In the genomic region with DNA sequence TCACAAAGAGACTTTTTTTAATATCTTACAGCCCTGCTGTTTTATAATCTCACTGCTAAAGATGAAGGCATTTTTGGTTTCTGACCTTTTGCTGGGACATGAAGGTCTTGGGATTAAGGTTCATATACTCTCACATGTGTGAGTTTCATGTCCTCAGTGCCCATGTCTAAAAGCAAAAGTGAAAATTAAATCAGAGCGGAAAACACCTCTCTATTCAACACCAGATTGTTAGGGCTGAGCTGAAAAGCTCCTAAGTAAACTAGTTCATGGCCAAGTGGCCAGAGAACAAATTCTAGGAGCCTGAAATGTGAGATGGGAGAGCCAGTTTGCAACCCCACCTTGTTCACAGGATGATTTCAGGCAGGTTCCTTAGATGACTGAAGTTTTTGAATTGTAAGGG, we compare ENCODE assay signal across 13 cellular contexts.
DNase-seq lines count a peak whose midpoint lies in the region; ATAC-seq, FAIRE-seq and TF ChIP-seq lines count a peak whose summit lies in the region.
"Had no signal": no experiment of that assay in that cellular context is flagged by ENCODE, and none has a peak within 500 bp of the region (broad histone marks: within the 10 kb centered on the region; RNA-seq: fewer than 3 reads in every experiment).

No MANE protein-coding gene starts in this region.

- H2AFZ ChIP-seq in PC-3 (ENCODE audit: low read length), result no peak overlapping the region

- H3K27me3 ChIP-seq in pancreas (no peaks in the 10 kb centered on the region), PC-3 (ENCODE audit: low read length) (peaks cover 12% of the 10 kb centered on the region)
- H3K27me3 ChIP-seq: transverse colon had no signal

- H3K79me2 ChIP-seq in PC-3 (ENCODE audit: low read length), result no peaks in the 10 kb centered on the region

- no peak for FAIRE-seq in pancreas (lab: Jason Lieb, UNC)

- H3K4me3 ChIP-seq in GM12865 (ENCODE audit: low read depth, low read length), result no peak overlapping the region
- no peak overlapping the region for H3K4me3 ChIP-seq in pancreas
- no peak overlapping the region for H3K4me3 ChIP-seq in PC-3 (ENCODE audit: low read length)
- H3K4me3 ChIP-seq: transverse colon had no signal

- H3K36me3 ChIP-seq in pancreas (no peaks in the 10 kb centered on the region), PC-3 (ENCODE audit: low read depth, low read length) (no peaks in the 10 kb centered on the region)
- H3K36me3 ChIP-seq: transverse colon had no signal

- H3K9me3 ChIP-seq in pancreas (no peaks in the 10 kb centered on the region), PC-3 (ENCODE audit: low read length) (no peaks in the 10 kb centered on the region)
- H3K9me3 ChIP-seq: transverse colon had no signal

- intact Hi-C loops in pancreas (cut with DNase I), result no loop called here
- intact Hi-C loops in PC-3 (cut with micrococcal nuclease), result no loop called here

- WGBS in pancreas, 2 donors, result 52 to 53% methylated on average over 1 of the region's 1 CpG

- no peaks in the 10 kb centered on the region for H3K4me1 ChIP-seq in pancreas
- no peaks in the 10 kb centered on the region for H3K4me1 ChIP-seq in PC-3 (ENCODE audit: insufficient read depth, low read length)
- H3K4me1 ChIP-seq: transverse colon had no signal

- ATAC-seq in GM19324 (IDR thresholded peaks at IDR 0.05; ENCODE audit: low FRiP score, unreplicated experiment) (peak; percentile 92), HG02610 (IDR thresholded peaks at IDR 0.05; ENCODE audit: unreplicated experiment) (peak; percentile 93), HG03342 (IDR thresholded peaks at IDR 0.05; ENCODE audit: unreplicated experiment) (peak; percentile 86), pancreas (no peak), PC-3 (no peak)
- ATAC-seq: effector memory CD8-positive, alpha-beta T cell had no signal

- no TSS peak for BruUV-seq in PC-3 (replicated peaks; lab: Mats Ljungman, UMichigan)

- H3F3A ChIP-seq in PC-3 (ENCODE audit: low read length, unreplicated experiment), result no peaks in the 10 kb centered on the region

- CTCF ChIA-PET in PC-3 (lab: Charles Lee), result no interaction called here

- no peaks in the 10 kb centered on the region for H3K9me2 ChIP-seq in PC-3 (replicated peaks; ENCODE audit: low read length)

- TF ChIP-seq CTCF in GM12865 (IDR thresholded peaks at IDR 0.05; ENCODE audit: insufficient read depth, low read depth, low read length, missing control alignments) (no peak), pancreas (IDR thresholded peaks at IDR 0.05) (no peak), PC-3 (conservative IDR thresholded peaks at IDR 0.05; ENCODE audit: low read depth, low read length) (no peak)

- POLR2A ChIA-PET in PC-3 (lab: Charles Lee; ENCODE audit: unreplicated experiment), result no interaction called here

- H3K4me2 ChIP-seq in PC-3 (ENCODE audit: low read length), result no peak overlapping the region

- peak; percentile 44 for DNase-seq in GM12865 (ENCODE audit: low read depth)
- DNase-seq in NCI-H146 treated with DMSO at 0.1 percent for 48 hours (lab: John Stamatoyannopoulos, UW; ENCODE audit: unreplicated experiment), result no peak
- DNase-seq in DMS153 treated with DMSO at 0.1 percent for 48 hours (lab: John Stamatoyannopoulos, UW; ENCODE audit: unreplicated experiment), result no peak
- no peak for DNase-seq in pancreas
- DNase-seq in PC-3, result no peak
- DNase-seq: activated B cell treated with CpG ODN at 0.5 μM for 24 hours; DMS79; effector memory CD8-positive, alpha-beta T cell; NCI-H82; transverse colon had no signal

- H3K27ac ChIP-seq in pancreas, result no peak overlapping the region
- no peak overlapping the region for H3K27ac ChIP-seq in PC-3 (ENCODE audit: low read length)
- H3K27ac ChIP-seq: transverse colon had no signal

- H3K9ac ChIP-seq in PC-3 (ENCODE audit: low read length), result no peak overlapping the region

- no peaks in the 10 kb centered on the region for H4K20me1 ChIP-seq in PC-3 (ENCODE audit: low read length)

Comparison
In these comparisons a context has a peak if more than half of its experiments do, and no peak if none do; other contexts are left out.
1. ATAC-seq: peak in GM19324 (single experiment), HG02610 (single experiment) and HG03342 (single experiment); none in pancreas (0 of 4) and PC-3 (single experiment).